14 cellular contexts compared by ENCODE assay signal in genomic region chr10:96637709-96638108, GRCh38. TPM values are rescaled to one million over a fixed set of nuclear protein-coding genes. Genes with fewer than 3 reads are reported as not detected.
DNase-seq lines count a peak whose midpoint lies in the region; ATAC-seq and TF ChIP-seq lines count a peak whose summit lies in the region.
"Had no signal": no experiment of that assay in that cellular context is flagged by ENCODE, and none has a peak within 500 bp of the region (broad histone marks: within the 10 kb centered on the region; RNA-seq: fewer than 3 reads in every experiment).

No MANE protein-coding gene starts in this region.

- no peak overlapping the region for H3K4me3 Mint-ChIP-seq in CD14-positive monocyte
- H3K4me3 Mint-ChIP-seq in stimulated activated naive B cell treated with anti-CD40 and anti-IgM and Interleukin-4, amounts not matched to agents 10 μg/mL and 1 μg/mL and 100 μg/mL, for 72 hours, result no peak overlapping the region
- H3K4me3 Mint-ChIP-seq in T-cell, result no peak overlapping the region
- H3K4me3 Mint-ChIP-seq in activated naive CD8-positive, alpha-beta T cell treated with anti-CD3 and anti-CD28 coated beads for 36 hours, result no peak overlapping the region
- H3K4me3 Mint-ChIP-seq: CD4-positive, alpha-beta T cell; HFFc6 had no signal

- POLR2A ChIA-PET in T-cell (lab: Charles Lee), result no interaction called here

- peaks cover 63 to 87% of the 10 kb centered on the region in 2 donors for H3K36me3 Mint-ChIP-seq in CD14-positive monocyte
- peaks cover 29 to 52% of the 10 kb centered on the region in 2 donors for H3K36me3 Mint-ChIP-seq in stimulated activated naive B cell treated with anti-CD40 and anti-IgM and Interleukin-4, amounts not matched to agents 10 μg/mL and 1 μg/mL and 100 μg/mL, for 72 hours
- H3K36me3 Mint-ChIP-seq in T-cell, result no peaks in the 10 kb centered on the region
- H3K36me3 Mint-ChIP-seq in activated naive CD8-positive, alpha-beta T cell treated with anti-CD3 and anti-CD28 coated beads for 36 hours, result no peaks in the 10 kb centered on the region

- H3K27me3 Mint-ChIP-seq in CD14-positive monocyte (ENCODE audit: low read depth in 3 of 3) (peaks cover 0 to 5% (median 0%) of the 10 kb centered on the region in 3 donors), T-cell (no peaks in the 10 kb centered on the region)
- H3K27me3 Mint-ChIP-seq in stimulated activated naive B cell treated with anti-CD40 and anti-IgM and Interleukin-4, amounts not matched to agents 10 μg/mL and 1 μg/mL and 100 μg/mL, for 72 hours, result no peaks in the 10 kb centered on the region
- H3K27me3 Mint-ChIP-seq in activated naive CD8-positive, alpha-beta T cell treated with anti-CD3 and anti-CD28 coated beads for 36 hours, result no peaks in the 10 kb centered on the region
- H3K27me3 Mint-ChIP-seq: CD4-positive, alpha-beta T cell had no signal

- H3K9me3 Mint-ChIP-seq in CD14-positive monocyte (peaks cover 0 to 3% (median 0%) of the 10 kb centered on the region in 7 donors), T-cell (no peaks in the 10 kb centered on the region)
- H3K9me3 Mint-ChIP-seq in stimulated activated naive B cell treated with anti-CD40 and anti-IgM and Interleukin-4, amounts not matched to agents 10 μg/mL and 1 μg/mL and 100 μg/mL, for 72 hours, result no peaks in the 10 kb centered on the region
- H3K9me3 Mint-ChIP-seq in activated naive CD8-positive, alpha-beta T cell treated with anti-CD3 and anti-CD28 coated beads for 36 hours, result no peaks in the 10 kb centered on the region
- H3K9me3 Mint-ChIP-seq: CD4-positive, alpha-beta T cell; HFFc6 had no signal

- DNase-seq in CD14-positive monocyte (ENCODE audit: low spot score) (no peak), left lobe of liver (ENCODE audit: low spot score) (peak; percentile 81), mucosa of gallbladder (ENCODE audit: low spot score) (peak; percentile 41), T-cell (no peak), GOT3 (lab: John Stamatoyannopoulos, UW) (no peak)
- no peak for DNase-seq in stimulated activated naive B cell treated with anti-CD40 and anti-IgM and Interleukin-4, amounts not matched to agents 10 μg/mL and 1 μg/mL and 100 μg/mL, for 72 hours
- no peak for DNase-seq in activated naive CD8-positive, alpha-beta T cell treated with anti-CD3 and anti-CD28 coated beads for 36 hours
- DNase-seq: 8988T; AML-193; CD4-positive, alpha-beta T cell; DMS79; HCEC 1CT; HFFc6 had no signal

- no peak for TF ChIP-seq CTCF in CD14-positive monocyte (IDR thresholded peaks at IDR 0.05)

- intact Hi-C loops in CD14-positive monocyte (cut with micrococcal nuclease), result loop anchor here in 1 of 2 donors (5.0 kb wide), 1 partner anchor 385 kb away; no protein-coding TSS in a partner anchor

- H3K27ac Mint-ChIP-seq in CD14-positive monocyte, result peak overlapping the region in 5 of 7 donors; percentile 5 to 85 (median 28)
- peak overlapping the region; percentile 87 for H3K27ac Mint-ChIP-seq in stimulated activated naive B cell treated with anti-CD40 and anti-IgM and Interleukin-4, amounts not matched to agents 10 μg/mL and 1 μg/mL and 100 μg/mL, for 72 hours
- H3K27ac Mint-ChIP-seq in T-cell, result no peak overlapping the region
- H3K27ac Mint-ChIP-seq in activated naive CD8-positive, alpha-beta T cell treated with anti-CD3 and anti-CD28 coated beads for 36 hours, result no peak overlapping the region
- H3K27ac Mint-ChIP-seq: CD4-positive, alpha-beta T cell; HFFc6 had no signal

- CTCF ChIA-PET in T-cell (lab: Charles Lee), result no interaction called here

- H3K4me1 Mint-ChIP-seq in CD14-positive monocyte (peaks cover 12% of the 10 kb centered on the region), T-cell (peaks cover 0 to 2% (median 0%) of the 10 kb centered on the region in 3 donors)
- H3K4me1 Mint-ChIP-seq in stimulated activated naive B cell treated with anti-CD40 and anti-IgM and Interleukin-4, amounts not matched to agents 10 μg/mL and 1 μg/mL and 100 μg/mL, for 72 hours, result peaks cover 15 to 34% of the 10 kb centered on the region in 2 donors
- peaks cover 8% of the 10 kb centered on the region for H3K4me1 Mint-ChIP-seq in activated naive CD8-positive, alpha-beta T cell treated with anti-CD3 and anti-CD28 coated beads for 36 hours

- ATAC-seq in left lobe of liver, result peak; percentile 82
- no peak for ATAC-seq in stimulated activated naive B cell treated with anti-CD40 and anti-IgM and Interleukin-4, amounts not matched to agents 10 μg/mL and 1 μg/mL and 100 μg/mL, for 72 hours (replicated peaks)
- no peak for ATAC-seq in T-cell (replicated peaks in 1 of 4)
- ATAC-seq: K562 had no signal

RNA-seq across cellular contexts. Expression of gene TM9SF3, which starts 50.9 kb away (rescaled TPM):
- 10 to 100 TPM; 59.9 to 67.1 TPM for polyA plus RNA-seq in CD14-positive monocyte
- total RNA-seq in left lobe of liver, result 69.7 TPM
- 263 TPM for total RNA-seq in mucosa of gallbladder
- 10 to 100 TPM; 72.1 to 95.7 (median 80.5) TPM for total RNA-seq in T-cell
- 10 to 100 TPM; 85.3 to 86.7 TPM for total RNA-seq in activated naive CD8-positive, alpha-beta T cell treated with anti-CD3 and anti-CD28 coated beads for 36 hours

Comparison
In these comparisons a context has a peak if more than half of its experiments do, and no peak if none do; other contexts are left out.
1. DNase-seq: peak in left lobe of liver (single experiment) and mucosa of gallbladder (single experiment); none in CD14-positive monocyte (single experiment), stimulated activated naive B cell treated with anti-CD40 and anti-IgM and Interleukin-4, amounts not matched to agents 10 μg/mL and 1 μg/mL and 100 μg/mL, for 72 hours (single experiment), T-cell (0 of 34), GOT3 (single experiment) and activated naive CD8-positive, alpha-beta T cell treated with anti-CD3 and anti-CD28 coated beads for 36 hours (single experiment).
2. H3K27ac Mint-ChIP-seq: peak in CD14-positive monocyte (5 of 7) and stimulated activated naive B cell treated with anti-CD40 and anti-IgM and Interleukin-4, amounts not matched to agents 10 μg/mL and 1 μg/mL and 100 μg/mL, for 72 hours (single experiment); none in T-cell (0 of 2) and activated naive CD8-positive, alpha-beta T cell treated with anti-CD3 and anti-CD28 coated beads for 36 hours (single experiment).